In the genomic region with DNA sequence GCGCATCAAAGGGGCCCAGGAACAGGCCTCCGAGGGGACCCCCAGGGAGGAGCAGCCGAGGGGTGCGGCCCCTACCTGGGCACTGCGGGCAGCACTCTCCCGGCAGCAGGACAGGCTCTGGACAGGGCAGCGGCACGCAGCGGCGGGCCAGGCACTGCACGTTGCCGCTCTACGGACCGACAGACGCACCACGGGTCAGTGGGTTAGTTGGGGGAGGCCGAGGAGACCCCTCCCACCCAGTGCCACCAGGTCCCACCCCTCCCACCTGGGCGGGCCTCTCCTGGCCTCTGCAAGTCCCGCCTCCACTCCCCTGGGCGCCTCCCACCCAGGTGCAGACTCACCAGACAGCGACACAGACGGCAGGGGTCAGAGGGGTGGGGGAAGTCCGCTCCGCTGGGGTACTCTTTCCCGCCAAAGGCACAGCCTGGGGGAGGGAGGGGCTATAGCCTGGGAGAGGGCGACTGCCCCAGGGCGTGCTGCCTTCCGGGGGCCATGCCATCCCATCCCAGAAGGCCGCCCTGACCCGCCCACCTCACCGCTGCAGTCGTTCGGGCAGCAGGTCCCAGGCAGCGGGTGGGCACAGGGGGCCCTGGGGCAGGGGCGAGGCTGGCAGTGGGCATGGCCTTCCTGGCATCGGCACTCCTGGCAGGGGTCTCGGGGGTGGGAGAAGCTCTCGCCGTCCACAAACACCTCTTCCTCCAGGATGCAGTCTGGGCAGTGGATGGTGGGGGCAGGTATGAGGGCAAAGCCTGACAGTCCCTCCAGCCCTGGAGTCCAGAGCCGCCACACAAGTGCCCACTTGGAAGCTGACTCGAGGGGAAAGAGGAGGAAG, we compare ENCODE assay signal across 10 cellular contexts. TPM values are rescaled to one million over a fixed set of nuclear protein-coding genes. Genes with fewer than 3 reads are reported as not detected.
A peak's percentile ranks its signal among the peaks of the same experiment; 100 is the strongest.
DNase-seq lines count a peak whose midpoint lies in the region; ATAC-seq and TF ChIP-seq lines count a peak whose summit lies in the region.
"Had no signal": no experiment of that assay in that cellular context is flagged by ENCODE, and none has a peak within 500 bp of the region (broad histone marks: within the 10 kb centered on the region; RNA-seq: fewer than 3 reads in every experiment).

No MANE protein-coding gene starts in this region.

- peak overlapping the region; percentile 51 for H3K4me3 ChIP-seq in Caco-2 (ENCODE audit: low read depth, low read length)

- H3K4me1 ChIP-seq in Caco-2, result no peaks in the 10 kb centered on the region

- H3K27me3 ChIP-seq in Caco-2 (replicated peaks; ENCODE audit: control insufficient read depth, insufficient read depth, low read length), result no peaks in the 10 kb centered on the region

- H3K27me3 Mint-ChIP-seq in Caco-2 (ENCODE audit: insufficient read depth, unreplicated experiment), result no peaks in the 10 kb centered on the region
- H3K27me3 Mint-ChIP-seq in endothelial cell (ENCODE audit: unreplicated experiment), result peaks cover 1% of the 10 kb centered on the region
- peaks cover 0 to 22% (median 21%) of the 10 kb centered on the region in 3 donors for H3K27me3 Mint-ChIP-seq in naive B cell
- peaks cover 15% of the 10 kb centered on the region for H3K27me3 Mint-ChIP-seq in activated T-helper 1 cell treated with anti-CD3 and anti-CD28 coated beads, Interleukin-12 subunit alpha, Interleukin-12 subunit beta, Interleukin-2, Interleukin-4 antibody, amounts not matched to agents 30 ng/mL and 10 ng/mL and 1 ng/mL, durations not matched to agents 14 hours and 24 hours and 36 hours (ENCODE audit: insufficient read depth)

- DNase-seq in Caco-2 (peak; percentile 74 to 79), NCI-H510A (lab: John Stamatoyannopoulos, UW) (peak; percentile 49), endothelial cell (ENCODE audit: low spot score) (no peak), naive B cell (peak; percentile 43), glomerular visceral epithelial cell (ENCODE audit: extremely low spot score) (no peak), DMS153 (lab: John Stamatoyannopoulos, UW) (no peak)
- DNase-seq in activated T-helper 1 cell treated with anti-CD3 and anti-CD28 coated beads, Interleukin-12 subunit alpha, Interleukin-12 subunit beta, Interleukin-2, Interleukin-4 antibody, amounts not matched to agents 30 ng/mL and 10 ng/mL and 1 ng/mL, durations not matched to agents 14 hours and 24 hours and 36 hours (ENCODE audit: low spot score), result no peak
- DNase-seq: activated gamma-delta T cell treated with Interleukin-2 at 50 U/mL for 16 hours, head of caudate nucleus had no signal

- H3K4me3 Mint-ChIP-seq in Caco-2 (ENCODE audit: unreplicated experiment), result peak overlapping the region; percentile 54
- peak overlapping the region; percentile 25 for H3K4me3 Mint-ChIP-seq in endothelial cell (ENCODE audit: unreplicated experiment)
- H3K4me3 Mint-ChIP-seq in naive B cell, result peak overlapping the region in 3 of 8 donors; percentile 39 to 75 (median 64)
- no peak overlapping the region for H3K4me3 Mint-ChIP-seq in activated T-helper 1 cell treated with anti-CD3 and anti-CD28 coated beads, Interleukin-12 subunit alpha, Interleukin-12 subunit beta, Interleukin-2, Interleukin-4 antibody, amounts not matched to agents 30 ng/mL and 10 ng/mL and 1 ng/mL, durations not matched to agents 14 hours and 24 hours and 36 hours

- H3K9me3 ChIP-seq in Caco-2, result no peaks in the 10 kb centered on the region

- BruUV-seq in Caco-2 (replicated peaks; lab: Mats Ljungman, UMichigan), result no TSS peak

- TF ChIP-seq CTCF in Caco-2 (IDR thresholded peaks at IDR 0.05; ENCODE audit: insufficient read depth in 1 of 2, low read depth in 1 of 2, low read length in 1 of 2, severe bottlenecking in 1 of 2, unreplicated experiment in 1 of 2) (peak; percentile 2 to 9), endothelial cell (IDR thresholded peaks at IDR 0.05; ENCODE audit: unreplicated experiment) (no peak)

- no peaks in the 10 kb centered on the region for H3K36me3 ChIP-seq in Caco-2 (ENCODE audit: control insufficient read depth, insufficient read depth, low read length)

- H3K36me3 Mint-ChIP-seq in Caco-2 (ENCODE audit: insufficient read depth, unreplicated experiment), result no peaks in the 10 kb centered on the region
- H3K36me3 Mint-ChIP-seq in endothelial cell (ENCODE audit: low read depth, unreplicated experiment), result peaks cover 4% of the 10 kb centered on the region
- H3K36me3 Mint-ChIP-seq in naive B cell, result no peaks in the 10 kb centered on the region
- H3K36me3 Mint-ChIP-seq in activated T-helper 1 cell treated with anti-CD3 and anti-CD28 coated beads, Interleukin-12 subunit alpha, Interleukin-12 subunit beta, Interleukin-2, Interleukin-4 antibody, amounts not matched to agents 30 ng/mL and 10 ng/mL and 1 ng/mL, durations not matched to agents 14 hours and 24 hours and 36 hours (ENCODE audit: low read depth), result no peaks in the 10 kb centered on the region

- no peaks in the 10 kb centered on the region for H3K4me1 Mint-ChIP-seq in Caco-2 (ENCODE audit: low read depth, unreplicated experiment)
- H3K4me1 Mint-ChIP-seq in endothelial cell (ENCODE audit: unreplicated experiment), result no peaks in the 10 kb centered on the region
- peaks cover 0 to 4% (median 2%) of the 10 kb centered on the region in 3 donors for H3K4me1 Mint-ChIP-seq in naive B cell
- H3K4me1 Mint-ChIP-seq in activated T-helper 1 cell treated with anti-CD3 and anti-CD28 coated beads, Interleukin-12 subunit alpha, Interleukin-12 subunit beta, Interleukin-2, Interleukin-4 antibody, amounts not matched to agents 30 ng/mL and 10 ng/mL and 1 ng/mL, durations not matched to agents 14 hours and 24 hours and 36 hours (ENCODE audit: low read depth), result no peaks in the 10 kb centered on the region

- H3K9me3 Mint-ChIP-seq in Caco-2 (ENCODE audit: unreplicated experiment), result no peaks in the 10 kb centered on the region
- no peaks in the 10 kb centered on the region for H3K9me3 Mint-ChIP-seq in endothelial cell (ENCODE audit: unreplicated experiment)
- no peaks in the 10 kb centered on the region for H3K9me3 Mint-ChIP-seq in naive B cell
- H3K9me3 Mint-ChIP-seq in activated T-helper 1 cell treated with anti-CD3 and anti-CD28 coated beads, Interleukin-12 subunit alpha, Interleukin-12 subunit beta, Interleukin-2, Interleukin-4 antibody, amounts not matched to agents 30 ng/mL and 10 ng/mL and 1 ng/mL, durations not matched to agents 14 hours and 24 hours and 36 hours, result no peaks in the 10 kb centered on the region

- POLR2A ChIA-PET in Caco-2 (lab: Charles Lee), result no interaction called here

- CTCF ChIA-PET in Caco-2 (lab: Charles Lee), result interaction anchor here (0.6 kb wide), 1 partner anchor 95 kb away, joined by 3 read pairs; no protein-coding TSS in a partner anchor

- ATAC-seq in naive B cell (ENCODE audit: low read depth in 2 of 2) (peak; percentile 86 to 89), GM19351 (IDR thresholded peaks at IDR 0.05; ENCODE audit: unreplicated experiment) (no peak)

- intact Hi-C loops in Caco-2 (cut with micrococcal nuclease; ENCODE audit: unreplicated experiment), result no loop called here
- intact Hi-C loops in activated T-helper 1 cell treated with anti-CD3 and anti-CD28 coated beads, Interleukin-12 subunit alpha, Interleukin-12 subunit beta, Interleukin-2, Interleukin-4 antibody, amounts not matched to agents 30 ng/mL and 10 ng/mL and 1 ng/mL, durations not matched to agents 14 hours and 24 hours and 36 hours (cut with micrococcal nuclease), result no loop called here

- H3K27ac Mint-ChIP-seq in Caco-2 (ENCODE audit: unreplicated experiment) (no peak overlapping the region), endothelial cell (ENCODE audit: unreplicated experiment) (no peak overlapping the region), naive B cell (no peak overlapping the region)
- no peak overlapping the region for H3K27ac Mint-ChIP-seq in activated T-helper 1 cell treated with anti-CD3 and anti-CD28 coated beads, Interleukin-12 subunit alpha, Interleukin-12 subunit beta, Interleukin-2, Interleukin-4 antibody, amounts not matched to agents 30 ng/mL and 10 ng/mL and 1 ng/mL, durations not matched to agents 14 hours and 24 hours and 36 hours

RNA-seq across cellular contexts. Expression of gene KCP, which starts 19.2 kb away (rescaled TPM):
- total RNA-seq in Caco-2 (2022) (0.23 and 0.50 TPM in 2 replicates), endothelial cell (ENCODE audit: unreplicated experiment) (4.3 TPM)
- polyA plus RNA-seq in naive B cell (ENCODE audit: low read depth in 6 of 6), result under 1 TPM in 4 of 6 donors, not detected in 2; 0.29 to 0.78 (median 0.37) TPM
- total RNA-seq in activated T-helper 1 cell treated with anti-CD3 and anti-CD28 coated beads, Interleukin-12 subunit alpha, Interleukin-12 subunit beta, Interleukin-2, Interleukin-4 antibody, amounts not matched to agents 30 ng/mL and 10 ng/mL and 1 ng/mL, durations not matched to agents 14 hours and 24 hours and 36 hours, result not detected in 2 replicates

RNA-seq across cellular contexts. Expression of gene ATP6V1F, which starts 28.7 kb away (rescaled TPM):
- 162 and 168 TPM in 2 replicates for total RNA-seq in Caco-2 (2022)
- total RNA-seq in endothelial cell (ENCODE audit: unreplicated experiment), result 132 TPM
- 100 to 1,000 TPM; 341 to 599 (median 381) TPM for polyA plus RNA-seq in naive B cell (ENCODE audit: low read depth in 6 of 6)
- 131 and 134 TPM in 2 replicates for total RNA-seq in activated T-helper 1 cell treated with anti-CD3 and anti-CD28 coated beads, Interleukin-12 subunit alpha, Interleukin-12 subunit beta, Interleukin-2, Interleukin-4 antibody, amounts not matched to agents 30 ng/mL and 10 ng/mL and 1 ng/mL, durations not matched to agents 14 hours and 24 hours and 36 hours

RNA-seq across cellular contexts. Expression of gene IRF5, which starts 46.4 kb away (rescaled TPM):
- 1.2 and 1.8 TPM in 2 replicates for total RNA-seq in Caco-2 (2022)
- total RNA-seq in endothelial cell (ENCODE audit: unreplicated experiment), result 3.9 TPM
- polyA plus RNA-seq in naive B cell (ENCODE audit: low read depth in 6 of 6), result 10 to 100 TPM; 54.4 to 78.0 (median 58.5) TPM
- 19.8 and 21.2 TPM in 2 replicates for total RNA-seq in activated T-helper 1 cell treated with anti-CD3 and anti-CD28 coated beads, Interleukin-12 subunit alpha, Interleukin-12 subunit beta, Interleukin-2, Interleukin-4 antibody, amounts not matched to agents 30 ng/mL and 10 ng/mL and 1 ng/mL, durations not matched to agents 14 hours and 24 hours and 36 hours

Comparison
In these comparisons a context has a peak if more than half of its experiments do, and no peak if none do; other contexts are left out.
1. DNase-seq: peak in Caco-2 (2 of 2), NCI-H510A (single experiment) and naive B cell (single experiment); none in endothelial cell (single experiment), activated T-helper 1 cell treated with anti-CD3 and anti-CD28 coated beads, Interleukin-12 subunit alpha, Interleukin-12 subunit beta, Interleukin-2, Interleukin-4 antibody, amounts not matched to agents 30 ng/mL and 10 ng/mL and 1 ng/mL, durations not matched to agents 14 hours and 24 hours and 36 hours (single experiment), glomerular visceral epithelial cell (single experiment) and DMS153 (single experiment).